In the genomic region with DNA sequence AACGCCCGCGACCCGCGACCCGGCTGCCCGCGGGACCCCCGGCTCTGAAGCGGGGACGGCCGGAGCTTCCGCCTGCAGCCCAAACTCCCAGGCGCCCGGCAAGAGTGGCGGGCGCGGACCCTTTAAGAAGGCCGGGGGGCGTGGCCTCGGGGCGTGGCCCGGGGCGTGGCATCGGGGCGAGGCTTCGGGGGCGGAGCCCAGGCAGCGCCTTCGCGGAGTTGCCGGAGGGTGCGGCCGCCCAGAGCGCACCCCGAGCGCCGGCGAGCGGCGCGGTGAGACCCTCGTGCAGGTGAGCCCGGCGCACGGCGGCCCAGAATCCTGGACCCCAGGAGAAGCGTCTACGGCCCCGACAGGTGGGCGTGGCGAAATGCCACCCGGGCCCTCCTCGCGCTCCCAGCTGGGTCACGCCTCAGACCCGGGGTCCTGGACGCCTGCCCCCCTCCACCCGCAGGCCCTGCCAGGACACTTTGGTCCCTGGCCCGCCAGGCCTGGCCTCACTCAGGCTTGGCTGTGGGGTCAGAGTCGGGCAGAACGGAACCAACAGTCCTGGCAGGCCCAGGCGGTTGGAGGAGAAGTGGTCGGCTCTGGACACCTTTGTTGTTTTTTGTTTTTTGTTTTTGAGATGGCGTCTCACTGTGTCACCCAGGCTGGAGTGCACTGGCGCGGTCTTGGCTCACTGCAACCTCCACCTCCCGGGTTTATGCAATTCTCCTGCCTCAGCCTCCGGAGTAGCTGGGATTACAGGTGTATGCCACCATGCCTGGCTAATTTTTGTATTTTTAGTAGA, we compare ENCODE assay signal across 8 cellular contexts. TPM values are rescaled to one million over a fixed set of nuclear protein-coding genes. Genes with fewer than 3 reads are reported as not detected.
A peak's percentile ranks its signal among the peaks of the same experiment; 100 is the strongest.
DNase-seq lines count a peak whose midpoint lies in the region; ATAC-seq and TF ChIP-seq lines count a peak whose summit lies in the region.

No MANE protein-coding gene starts in this region.

- H3K9ac ChIP-seq in liver (ENCODE audit: low read depth in 1 of 2, low read length in 2 of 2): no peak overlapping the region

- TF ChIP-seq CTCF in coronary artery (IDR thresholded peaks at IDR 0.05): no peak
- no peak for TF ChIP-seq CTCF in liver (IDR thresholded peaks at IDR 0.05; ENCODE audit: low read depth, low read length, missing input control)

- no peaks in the 10 kb centered on the region for H3K36me3 ChIP-seq in liver (ENCODE audit: control insufficient read depth in 4 of 4, insufficient read depth in 3 of 4, low read depth in 1 of 4, low read length in 3 of 4)

- H3K27ac ChIP-seq in coronary artery (no peak overlapping the region), liver (ENCODE audit: low read depth in 1 of 2, low read length in 2 of 2) (no peak overlapping the region)

- H3K27me3 ChIP-seq in liver (ENCODE audit: control insufficient read depth in 4 of 4, insufficient read depth in 4 of 4, low read length in 3 of 4): peaks cover 0 to 11% (median 4%) of the 10 kb centered on the region in 4 donors

- H3K4me1 ChIP-seq in liver (ENCODE audit: control insufficient read depth in 4 of 4, insufficient read depth in 4 of 4, low read length in 3 of 4): peaks cover 8 to 21% (median 16%) of the 10 kb centered on the region in 4 donors

- no peak for TF ChIP-seq RAD21 in liver (IDR thresholded peaks at IDR 0.05)

- peak; percentile 59 for ATAC-seq in HG02970 (IDR thresholded peaks at IDR 0.05; ENCODE audit: low FRiP score, unreplicated experiment)

- H3K4me3 ChIP-seq in coronary artery: peak overlapping the region; percentile 77
- H3K4me3 ChIP-seq in liver (ENCODE audit: low read depth in 1 of 3, low read length in 3 of 3): peak overlapping the region in 2 of 3 donors; percentile 29 to 64

- H3K9me3 ChIP-seq in liver (ENCODE audit: control insufficient read depth in 4 of 4, low read length in 3 of 4): no peaks in the 10 kb centered on the region

- 5% methylated on average over 69 of the region's 69 CpGs for WGBS in liver

- DNase-seq in SIG-M5 treated with dmso at 0.1 percent for 504 hours (lab: John Stamatoyannopoulos, UW; ENCODE audit: unreplicated experiment) (peak; percentile 70), SIG-M5 (lab: John Stamatoyannopoulos, UW) (no peak), NCI-H2196 treated with DMSO at 0.1 percent for 48 hours (lab: John Stamatoyannopoulos, UW; ENCODE audit: unreplicated experiment) (peak; percentile 60), coronary artery (ENCODE audit: low spot score) (peak; percentile 88)
- peak; percentile 94 for DNase-seq in activated CD4-positive, alpha-beta T cell treated with anti-CD3 and anti-CD28 coated beads for 48 hours
- peak; percentile 92 for DNase-seq in stimulated activated CD4-positive, alpha-beta T cell treated with anti-CD3 and anti-CD28 coated beads, Interleukin-4, amount 100 ng/mL, for 24 hours

TF ChIP-seq in liver, 16 proteins besides CTCF, POLR2A, EP300 and RAD21:
- TF ChIP-seq FOXA1 (IDR thresholded peaks at IDR 0.05) (no peak), FOXA2 (IDR thresholded peaks at IDR 0.05) (no peak), HNF4G (IDR thresholded peaks at IDR 0.05) (no peak), EGR1 (IDR thresholded peaks at IDR 0.05; ENCODE audit: low read depth in 2 of 2) (no peak), RXRA (IDR thresholded peaks at IDR 0.05) (no peak), NR2F2 (IDR thresholded peaks at IDR 0.05) (no peak), YY1 (IDR thresholded peaks at IDR 0.05) (no peak), HNF4A (conservative IDR thresholded peaks at IDR 0.05) (no peak), SP1 (IDR thresholded peaks at IDR 0.05) (no peak), JUND (IDR thresholded peaks at IDR 0.05) (no peak), TAF1 (conservative IDR thresholded peaks at IDR 0.05) (no peak), GABPA (IDR thresholded peaks at IDR 0.05 in 1 of 2, conservative IDR thresholded peaks at IDR 0.05 in 1 of 2) (no peak)
- TF ChIP-seq, protein P1, sequence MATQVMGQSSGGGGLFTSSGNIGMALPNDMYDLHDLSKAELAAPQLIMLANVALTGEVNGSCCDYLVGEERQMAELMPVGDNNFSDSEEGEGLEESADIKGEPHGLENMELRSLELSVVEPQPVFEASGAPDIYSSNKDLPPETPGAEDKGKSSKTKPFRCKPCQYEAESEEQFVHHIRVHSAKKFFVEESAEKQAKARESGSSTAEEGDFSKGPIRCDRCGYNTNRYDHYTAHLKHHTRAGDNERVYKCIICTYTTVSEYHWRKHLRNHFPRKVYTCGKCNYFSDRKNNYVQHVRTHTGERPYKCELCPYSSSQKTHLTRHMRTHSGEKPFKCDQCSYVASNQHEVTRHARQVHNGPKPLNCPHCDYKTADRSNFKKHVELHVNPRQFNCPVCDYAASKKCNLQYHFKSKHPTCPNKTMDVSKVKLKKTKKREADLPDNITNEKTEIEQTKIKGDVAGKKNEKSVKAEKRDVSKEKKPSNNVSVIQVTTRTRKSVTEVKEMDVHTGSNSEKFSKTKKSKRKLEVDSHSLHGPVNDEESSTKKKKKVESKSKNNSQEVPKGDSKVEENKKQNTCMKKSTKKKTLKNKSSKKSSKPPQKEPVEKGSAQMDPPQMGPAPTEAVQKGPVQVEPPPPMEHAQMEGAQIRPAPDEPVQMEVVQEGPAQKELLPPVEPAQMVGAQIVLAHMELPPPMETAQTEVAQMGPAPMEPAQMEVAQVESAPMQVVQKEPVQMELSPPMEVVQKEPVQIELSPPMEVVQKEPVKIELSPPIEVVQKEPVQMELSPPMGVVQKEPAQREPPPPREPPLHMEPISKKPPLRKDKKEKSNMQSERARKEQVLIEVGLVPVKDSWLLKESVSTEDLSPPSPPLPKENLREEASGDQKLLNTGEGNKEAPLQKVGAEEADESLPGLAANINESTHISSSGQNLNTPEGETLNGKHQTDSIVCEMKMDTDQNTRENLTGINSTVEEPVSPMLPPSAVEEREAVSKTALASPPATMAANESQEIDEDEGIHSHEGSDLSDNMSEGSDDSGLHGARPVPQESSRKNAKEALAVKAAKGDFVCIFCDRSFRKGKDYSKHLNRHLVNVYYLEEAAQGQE (IDR thresholded peaks at IDR 0.05): no peak
- TF ChIP-seq, protein P2, sequence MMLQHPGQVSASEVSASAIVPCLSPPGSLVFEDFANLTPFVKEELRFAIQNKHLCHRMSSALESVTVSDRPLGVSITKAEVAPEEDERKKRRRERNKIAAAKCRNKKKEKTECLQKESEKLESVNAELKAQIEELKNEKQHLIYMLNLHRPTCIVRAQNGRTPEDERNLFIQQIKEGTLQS (IDR thresholded peaks at IDR 0.05): no peak
- TF ChIP-seq, protein P3, sequence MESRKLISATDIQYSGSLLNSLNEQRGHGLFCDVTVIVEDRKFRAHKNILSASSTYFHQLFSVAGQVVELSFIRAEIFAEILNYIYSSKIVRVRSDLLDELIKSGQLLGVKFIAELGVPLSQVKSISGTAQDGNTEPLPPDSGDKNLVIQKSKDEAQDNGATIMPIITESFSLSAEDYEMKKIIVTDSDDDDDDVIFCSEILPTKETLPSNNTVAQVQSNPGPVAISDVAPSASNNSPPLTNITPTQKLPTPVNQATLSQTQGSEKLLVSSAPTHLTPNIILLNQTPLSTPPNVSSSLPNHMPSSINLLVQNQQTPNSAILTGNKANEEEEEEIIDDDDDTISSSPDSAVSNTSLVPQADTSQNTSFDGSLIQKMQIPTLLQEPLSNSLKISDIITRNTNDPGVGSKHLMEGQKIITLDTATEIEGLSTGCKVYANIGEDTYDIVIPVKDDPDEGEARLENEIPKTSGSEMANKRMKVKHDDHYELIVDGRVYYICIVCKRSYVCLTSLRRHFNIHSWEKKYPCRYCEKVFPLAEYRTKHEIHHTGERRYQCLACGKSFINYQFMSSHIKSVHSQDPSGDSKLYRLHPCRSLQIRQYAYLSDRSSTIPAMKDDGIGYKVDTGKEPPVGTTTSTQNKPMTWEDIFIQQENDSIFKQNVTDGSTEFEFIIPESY (IDR thresholded peaks at IDR 0.05): no peak
- TF ChIP-seq, protein P4, sequence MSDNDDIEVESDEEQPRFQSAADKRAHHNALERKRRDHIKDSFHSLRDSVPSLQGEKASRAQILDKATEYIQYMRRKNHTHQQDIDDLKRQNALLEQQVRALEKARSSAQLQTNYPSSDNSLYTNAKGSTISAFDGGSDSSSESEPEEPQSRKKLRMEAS (IDR thresholded peaks at IDR 0.05): no peak

RNA-seq across cellular contexts. Expression of a gene that starts 14.4 kb away (rescaled TPM):
- under 1 TPM in 1 of 2 donors, not detected in 1; 0.14 TPM for total RNA-seq in liver
- not detected for polyA plus RNA-seq in liver

RNA-seq across cellular contexts. Expression of a gene that starts 39.8 kb away (rescaled TPM):
- total RNA-seq in liver: 10 to 100 TPM; 15.7 to 22.4 TPM
- 10 to 100 TPM in 1 of 2 donors, 1 to 10 TPM in 1; 1.8 to 18.1 TPM for polyA plus RNA-seq in liver

RNA-seq across cellular contexts. Expression of a gene that starts 46.4 kb away (rescaled TPM):
- total RNA-seq in liver: 10 to 100 TPM in 1 of 2 donors, 1 to 10 TPM in 1; 9.3 to 30.1 TPM
- polyA plus RNA-seq in liver: 10 to 100 TPM; 82.8 to 89.4 TPM

RNA-seq across cellular contexts. Expression of a gene that starts 56.2 kb away (rescaled TPM):
- 1 to 10 TPM; 3.9 to 7.0 TPM for total RNA-seq in liver
- polyA plus RNA-seq in liver: 1 to 10 TPM; 4.5 to 4.8 TPM

RNA-seq across cellular contexts. Expression of a gene that starts 59.8 kb away (rescaled TPM):
- 1 to 10 TPM in 1 of 2 donors, under 1 TPM in 1; 0.93 to 1.7 TPM for total RNA-seq in liver
- polyA plus RNA-seq in liver: 1 to 10 TPM; 1.7 to 1.9 TPM
